Comparison of ENCODE assay signal across 14 cellular contexts in the genomic region with DNA sequence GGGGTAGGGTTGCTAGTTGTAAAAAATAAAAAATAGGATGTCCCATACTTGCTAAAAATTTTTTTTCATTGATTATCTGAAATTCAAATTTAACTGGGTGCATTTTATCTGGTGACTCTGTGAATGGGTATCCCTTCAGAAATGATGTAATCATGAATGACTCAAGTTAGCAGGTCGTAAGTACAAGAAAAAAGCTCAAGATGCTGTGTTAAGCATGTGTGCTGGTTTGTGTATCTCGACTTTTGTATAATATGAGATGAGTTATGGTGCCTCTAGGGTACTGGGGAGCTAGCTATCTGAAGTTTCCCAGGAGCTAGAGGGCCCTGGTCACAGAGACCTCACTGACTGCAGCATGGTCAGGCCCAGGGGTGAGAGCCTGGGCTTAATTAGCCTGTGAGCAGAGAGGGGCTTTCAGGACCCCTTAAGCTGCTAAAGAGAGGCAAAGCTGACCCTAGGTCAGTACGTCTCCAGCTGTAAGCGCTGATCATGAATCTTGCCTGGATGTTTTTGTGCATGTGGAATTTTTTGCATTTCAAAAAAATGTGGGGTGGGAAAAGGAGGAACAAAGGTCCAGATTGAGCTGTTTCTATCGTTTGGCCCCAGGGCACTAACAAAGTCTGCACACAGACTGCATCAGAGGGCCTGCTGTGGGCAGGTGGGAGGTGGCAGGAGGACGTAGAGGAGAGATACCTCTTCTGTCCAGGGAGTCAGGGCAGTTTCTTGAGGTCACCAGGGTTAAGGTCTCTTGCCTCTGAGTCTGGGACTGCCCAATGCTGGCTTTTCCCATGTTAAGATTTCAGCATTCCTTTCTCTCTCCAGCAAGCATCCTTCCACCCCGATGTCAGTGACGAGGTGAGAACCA.
DNase-seq lines count a peak whose midpoint lies in the region; ATAC-seq, FAIRE-seq and TF ChIP-seq lines count a peak whose summit lies in the region.
"Had no signal": no experiment of that assay in that cellular context is flagged by ENCODE, and none has a peak within 500 bp of the region (broad histone marks: within the 10 kb centered on the region; RNA-seq: fewer than 3 reads in every experiment).

No MANE protein-coding gene starts in this region.

- H3K4me1 Mint-ChIP-seq in H9, result peaks cover 17 to 27% of the 10 kb centered on the region in 2 experiments
- peaks cover 20% of the 10 kb centered on the region for H3K4me1 Mint-ChIP-seq in astrocyte (ENCODE audit: low read depth, unreplicated experiment)
- no peaks in the 10 kb centered on the region for H3K4me1 Mint-ChIP-seq in natural killer cell treated with Interleukin-12 subunit alpha and Interleukin-12 subunit beta and Interleukin-15 and Interleukin-18, amount 100 ng/mL, for 72 hours (ENCODE audit: low read depth in 2 of 2)
- H3K4me1 Mint-ChIP-seq: activated CD4-positive, alpha-beta T cell treated with anti-CD3 and anti-CD28 coated beads, Interleukin-2, amount 10 ng/mL, durations not matched to agents 24 days and 14 days had no signal

- no peak overlapping the region for H2BK15ac ChIP-seq in H9 (ENCODE audit: low read depth, low read length)

- H3K9ac ChIP-seq in H9 (ENCODE audit: extremely low read depth, insufficient read length, low read length) (no peak overlapping the region), astrocyte (ENCODE audit: low read length) (no peak overlapping the region)

- peak overlapping the region; percentile 77 for H3K18ac ChIP-seq in H9 (ENCODE audit: insufficient read length, low read depth, low read length)

- H3K36me3 Mint-ChIP-seq in H9 (ENCODE audit: insufficient read depth in 1 of 3, low read depth in 3 of 3), result peaks cover 0 to 2% (median 0%) of the 10 kb centered on the region in 3 experiments; a peak in 2 of 7 replicates
- H3K36me3 Mint-ChIP-seq in astrocyte (ENCODE audit: low read depth, unreplicated experiment), result peaks cover 25% of the 10 kb centered on the region
- H3K36me3 Mint-ChIP-seq in natural killer cell treated with Interleukin-12 subunit alpha and Interleukin-12 subunit beta and Interleukin-15 and Interleukin-18, amount 100 ng/mL, for 72 hours, result no peaks in the 10 kb centered on the region

- no peak overlapping the region for H3T11ph ChIP-seq in H9 (ENCODE audit: low read length)

- TF ChIP-seq POLR2A in GM12892 (IDR thresholded peaks at IDR 0.05; ENCODE audit: low read depth, low read length), result no peak

- H3K9me3 Mint-ChIP-seq in H9 (no peaks in the 10 kb centered on the region), astrocyte (ENCODE audit: unreplicated experiment) (no peaks in the 10 kb centered on the region)
- H3K9me3 Mint-ChIP-seq in natural killer cell treated with Interleukin-12 subunit alpha and Interleukin-12 subunit beta and Interleukin-15 and Interleukin-18, amount 100 ng/mL, for 72 hours, result no peaks in the 10 kb centered on the region
- H3K9me3 Mint-ChIP-seq: activated CD4-positive, alpha-beta T cell treated with anti-CD3 and anti-CD28 coated beads, Interleukin-2, amount 10 ng/mL, durations not matched to agents 24 days and 14 days had no signal

- H2BK120ac ChIP-seq in H9 (ENCODE audit: low read depth, low read length, poor library complexity, severe bottlenecking), result no peak overlapping the region

- H3K14ac ChIP-seq in H9 (ENCODE audit: insufficient read depth, low read length), result no peak overlapping the region; the same call in 1 of the 2 replicates

- H3K36me3 ChIP-seq in astrocyte (ENCODE audit: insufficient read depth, low read length), result peaks cover 3% of the 10 kb centered on the region

- TF ChIP-seq CTCF in H9 (conservative IDR thresholded peaks at IDR 0.05) (no peak), astrocyte (IDR thresholded peaks at IDR 0.05; ENCODE audit: insufficient read depth, low read depth, low read length) (no peak)

- no peaks in the 10 kb centered on the region for H3K27me3 ChIP-seq in H9 (ENCODE audit: insufficient read depth, low read length)
- no peaks in the 10 kb centered on the region for H3K27me3 ChIP-seq in astrocyte (ENCODE audit: insufficient read depth, low read length)

- no peaks in the 10 kb centered on the region for H3K23me2 ChIP-seq in H9 (ENCODE audit: insufficient read length, low read depth, low read length, poor library complexity, severe bottlenecking)

- H2AFZ ChIP-seq in H9 (ENCODE audit: low read length) (no peak overlapping the region), astrocyte (ENCODE audit: low read depth, low read length) (no peak overlapping the region)

- H3K4me3 Mint-ChIP-seq in H9 (no peak overlapping the region), astrocyte (ENCODE audit: unreplicated experiment) (no peak overlapping the region)
- H3K4me3 Mint-ChIP-seq in natural killer cell treated with Interleukin-12 subunit alpha and Interleukin-12 subunit beta and Interleukin-15 and Interleukin-18, amount 100 ng/mL, for 72 hours, result no peak overlapping the region
- H3K4me3 Mint-ChIP-seq: activated CD4-positive, alpha-beta T cell treated with anti-CD3 and anti-CD28 coated beads, Interleukin-2, amount 10 ng/mL, durations not matched to agents 24 days and 14 days had no signal

- no peaks in the 10 kb centered on the region for H3K79me2 ChIP-seq in H9 (ENCODE audit: insufficient read depth, low read length)
- H3K79me2 ChIP-seq in astrocyte (ENCODE audit: insufficient read depth, low read length), result no peaks in the 10 kb centered on the region

- no peak for ATAC-seq in HG03378 (IDR thresholded peaks at IDR 0.05; ENCODE audit: unreplicated experiment)
- ATAC-seq in natural killer cell treated with Interleukin-12 subunit alpha and Interleukin-12 subunit beta and Interleukin-15 and Interleukin-18, amount 100 ng/mL, for 72 hours, result no peak

- FAIRE-seq in astrocyte (lab: Jason Lieb, UNC) (no peak), GM12892 (lab: Jason Lieb, UNC) (no peak)

- H3K4me3 ChIP-seq in astrocyte (ENCODE audit: insufficient read depth, low read depth, low read length), result no peak overlapping the region

- no peak overlapping the region for H3K4ac ChIP-seq in H9 (ENCODE audit: low read depth, low read length)

- H3K23ac ChIP-seq in H9 (ENCODE audit: insufficient read length, low read depth, low read length), result no peak overlapping the region

- H2AK5ac ChIP-seq in H9 (ENCODE audit: insufficient read length, low read length), result no peak overlapping the region

- peak; percentile 57 for DNase-seq in AG08396 (ENCODE audit: low spot score)
- no peak for DNase-seq in H9
- DNase-seq in astrocyte (ENCODE audit: low read depth), result peak; percentile 60
- peak; percentile 52 for DNase-seq in kidney tubule cell (ENCODE audit: low spot score)
- DNase-seq in GM12892 (ENCODE audit: insufficient read length), result no peak
- no peak for DNase-seq in H4 (ENCODE audit: low spot score)
- no peak for DNase-seq in natural killer cell treated with Interleukin-12 subunit alpha and Interleukin-12 subunit beta and Interleukin-15 and Interleukin-18, amount 100 ng/mL, for 72 hours (ENCODE audit: low spot score)
- DNase-seq: activated CD4-positive, alpha-beta T cell treated with anti-CD3 and anti-CD28 coated beads, Interleukin-2, amount 10 ng/mL, durations not matched to agents 24 days and 14 days; C1 segment of cervical spinal cord; GF-D8; midbrain; stimulated activated naive CD4-positive, alpha-beta T cell treated with Interleukin-2 at 50 U/mL for 16 hours; T-helper 2 cell had no signal

- H3K27me3 Mint-ChIP-seq in H9 (ENCODE audit: low read depth), result peaks cover 42% of the 10 kb centered on the region
- H3K27me3 Mint-ChIP-seq in astrocyte (ENCODE audit: low read depth, unreplicated experiment), result no peaks in the 10 kb centered on the region
- no peaks in the 10 kb centered on the region for H3K27me3 Mint-ChIP-seq in natural killer cell treated with Interleukin-12 subunit alpha and Interleukin-12 subunit beta and Interleukin-15 and Interleukin-18, amount 100 ng/mL, for 72 hours
- H3K27me3 Mint-ChIP-seq: activated CD4-positive, alpha-beta T cell treated with anti-CD3 and anti-CD28 coated beads, Interleukin-2, amount 10 ng/mL, durations not matched to agents 24 days and 14 days had no signal

- WGBS in H9 (ENCODE audit: extremely low coverage, insufficient read length, low lambda C conversion rate), result no CpG with 5 or more reads among the region's 8 CpGs

- no peaks in the 10 kb centered on the region for H3K79me1 ChIP-seq in H9 (ENCODE audit: insufficient read depth, low read depth, low read length, poor library complexity, severe bottlenecking)

- H3K27ac Mint-ChIP-seq in H9, result no peak overlapping the region
- peak overlapping the region; percentile 6 for H3K27ac Mint-ChIP-seq in astrocyte (ENCODE audit: unreplicated experiment)
- no peak overlapping the region for H3K27ac Mint-ChIP-seq in natural killer cell treated with Interleukin-12 subunit alpha and Interleukin-12 subunit beta and Interleukin-15 and Interleukin-18, amount 100 ng/mL, for 72 hours
- H3K27ac Mint-ChIP-seq: activated CD4-positive, alpha-beta T cell treated with anti-CD3 and anti-CD28 coated beads, Interleukin-2, amount 10 ng/mL, durations not matched to agents 24 days and 14 days had no signal

- no peak overlapping the region for H2BK5ac ChIP-seq in H9 (ENCODE audit: insufficient read length, low read length)

- H3K4me1 ChIP-seq in H9 (ENCODE audit: insufficient read depth, low read length) (no peaks in the 10 kb centered on the region), astrocyte (ENCODE audit: insufficient read depth, low read length) (peaks cover 12% of the 10 kb centered on the region)

- H4K20me1 ChIP-seq in H9 (ENCODE audit: control insufficient read depth, insufficient read depth, insufficient read length) (no peaks in the 10 kb centered on the region), astrocyte (ENCODE audit: insufficient read depth, low read length) (no peaks in the 10 kb centered on the region)

- H3K56ac ChIP-seq in H9 (ENCODE audit: insufficient read length, low read depth, low read length), result no peak overlapping the region

- H3K27ac ChIP-seq in H9 (ENCODE audit: insufficient read length, low read depth, low read length), result no peak overlapping the region
- H3K27ac ChIP-seq in astrocyte (ENCODE audit: low read depth, low read length), result no peak overlapping the region

- no peaks in the 10 kb centered on the region for H3K9me3 ChIP-seq in H9 (ENCODE audit: control insufficient read depth, low read depth, low read length)
- H3K9me3 ChIP-seq in astrocyte (ENCODE audit: insufficient read depth, low read depth, low read length), result no peaks in the 10 kb centered on the region

- H2BK20ac ChIP-seq in H9 (ENCODE audit: low read depth, low read length, poor library complexity, severe bottlenecking), result no peak overlapping the region

- no peak overlapping the region for H4K5ac ChIP-seq in H9 (ENCODE audit: insufficient read length, low read depth, low read length)

- no peak overlapping the region for H4K8ac ChIP-seq in H9 (replicated peaks; ENCODE audit: insufficient read length, low read depth, low read length)

- H4K91ac ChIP-seq in H9 (ENCODE audit: insufficient read length, low read depth, low read length), result no peak overlapping the region

- H2BK12ac ChIP-seq in H9 (ENCODE audit: insufficient read length, low read depth, low read length), result no peak overlapping the region

- H3K4me2 ChIP-seq in H9 (ENCODE audit: insufficient read depth, insufficient read length, low read length), result no peak overlapping the region
- H3K4me2 ChIP-seq in astrocyte (ENCODE audit: low read length), result no peak overlapping the region

Comparison
In these comparisons a context has a peak if more than half of its experiments do, and no peak if none do; other contexts are left out.
1. DNase-seq: peak in AG08396 (single experiment), astrocyte (single experiment) and kidney tubule cell (single experiment); none in H9 (single experiment), GM12892 (single experiment), H4 (single experiment) and natural killer cell treated with Interleukin-12 subunit alpha and Interleukin-12 subunit beta and Interleukin-15 and Interleukin-18, amount 100 ng/mL, for 72 hours (single experiment).